In genomic region chr5:161562446-161562845, GRCh38 we compare ENCODE assay signal across 12 cellular contexts. TPM values are rescaled to one million over a fixed set of nuclear protein-coding genes. Genes with fewer than 3 reads are reported as not detected.
"Had no signal": no experiment of that assay in that cellular context is flagged by ENCODE, and none has a peak within 500 bp of the region (broad histone marks: within the 10 kb centered on the region; RNA-seq: fewer than 3 reads in every experiment).

No MANE protein-coding gene starts in this region.

- H3K9ac ChIP-seq: GM23248, KMS-11 had no signal

- H3K36me3 ChIP-seq: HAP-1 had no signal

- H3K27ac ChIP-seq: GM23248, HL-60, KMS-11 had no signal

- DNase-seq: GM23248, GOT3, H7, HFFc6, Karpas-422, KBM-7 had no signal

- H3K4me1 ChIP-seq: HAP-1 had no signal

- H3K4me2 ChIP-seq: KMS-11 had no signal

- H3K9me3 ChIP-seq: HAP-1 had no signal

- ATAC-seq: HCT116, HepG2 had no signal

- H3K4me3 ChIP-seq: GM23248, HAP-1 had no signal

- H2AFZ ChIP-seq: GM23248 had no signal

RNA-seq across cellular contexts. Expression of gene GABRB2, which starts 15.9 kb away (rescaled TPM):
- polyA plus RNA-seq: GM23248, IgD-negative memory B cell had no signal
